ENCODE assay signal across 1 cellular context in genomic region chr2:127701651-127702394, GRCh38.
TF ChIP-seq lines count a peak whose summit lies in the region.

No MANE protein-coding gene starts in this region.

TF ChIP-seq in K562, 482 proteins besides CTCF, POLR2A, EP300 and RAD21 (continued from another document):
- TF ChIP-seq STAT6 (CRISPR knock-in tag; IDR thresholded peaks at IDR 0.05): 0 out of 2 replicates have a peak, but pooled peaks have one; percentile 32
- peak; percentile 60 for TF ChIP-seq CTCFL (IDR thresholded peaks at IDR 0.05; ENCODE audit: borderline replicate concordance, insufficient read depth, low read depth, low read length, poor library complexity, severe bottlenecking)
- no peak for TF ChIP-seq ATF2 (CRISPR knock-in tag; IDR thresholded peaks at IDR 0.05)
- peak; percentile 34 for TF ChIP-seq RBM22 (IDR thresholded peaks at IDR 0.05; ENCODE audit: low read depth, low read length, poor library complexity, severe bottlenecking)
- peak; percentile 95 to 97; a peak in 3 of 4 replicates for TF ChIP-seq UBTF (IDR thresholded peaks at IDR 0.05; ENCODE audit: borderline replicate concordance in 1 of 2, low read depth in 2 of 2, low read length in 2 of 2)
- TF ChIP-seq TEAD1 (CRISPR knock-in tag; IDR thresholded peaks at IDR 0.05): peak in 1 of 2 experiments; percentile 73; a peak in 2 of 4 replicates
- TF ChIP-seq ZNF263 (CRISPR knock-in tag; IDR thresholded peaks at IDR 0.05; ENCODE audit: borderline replicate concordance): peak; percentile 55; the same call in 1 of the 2 replicates
- TF ChIP-seq CBX2 (IDR thresholded peaks at IDR 0.05; ENCODE audit: insufficient read depth, low read length, poor library complexity, severe bottlenecking): no peak
- TF ChIP-seq GABPA (tag; conservative IDR thresholded peaks at IDR 0.05; ENCODE audit: low read depth): peak; percentile 81
- TF ChIP-seq MAZ (CRISPR knock-in tag; conservative IDR thresholded peaks at IDR 0.05 in 1 of 2, IDR thresholded peaks at IDR 0.05 in 1 of 2): 0 out of 4 replicates have a peak, but pooled peaks of 1 of the 2 experiments have one; percentile 27
- TF ChIP-seq NFIC (IDR thresholded peaks at IDR 0.05): peak; percentile 33; the same call in 1 of the 2 replicates
- no peak for TF ChIP-seq ETV6 (IDR thresholded peaks at IDR 0.05; ENCODE audit: borderline replicate concordance in 1 of 2, low read depth in 2 of 2, low read length in 1 of 2)
- TF ChIP-seq ETV6 (CRISPR knock-in tag; IDR thresholded peaks at IDR 0.05; ENCODE audit: borderline replicate concordance): 0 out of 2 replicates have a peak, but pooled peaks have one; percentile 70
- TF ChIP-seq PRPF4 (IDR thresholded peaks at IDR 0.05; ENCODE audit: insufficient read depth, low read depth, low read length, poor library complexity, severe bottlenecking): peak; percentile 31
- no peak for TF ChIP-seq ZNF561 (CRISPR knock-in tag; conservative IDR thresholded peaks at IDR 0.05)
- peak in 1 of 2 experiments; percentile 24; a peak in 1 of 4 replicates for TF ChIP-seq FOXA3 (CRISPR knock-in tag; conservative IDR thresholded peaks at IDR 0.05 in 1 of 2, IDR thresholded peaks at IDR 0.05 in 1 of 2)
- no peak for TF ChIP-seq ZFP91 (CRISPR knock-in tag; IDR thresholded peaks at IDR 0.05)
- TF ChIP-seq CBX5 (IDR thresholded peaks at IDR 0.05; ENCODE audit: borderline replicate concordance, low read depth): no peak
- TF ChIP-seq ZNF449 (CRISPR knock-in tag; IDR thresholded peaks at IDR 0.05): 0 out of 2 replicates have a peak, but pooled peaks have one; percentile 23
- TF ChIP-seq E4F1 (CRISPR knock-in tag; IDR thresholded peaks at IDR 0.05; ENCODE audit: borderline replicate concordance): 0 out of 2 replicates have a peak, but pooled peaks have one; percentile 13
- TF ChIP-seq GATAD2B (IDR thresholded peaks at IDR 0.05; ENCODE audit: borderline replicate concordance): peak; percentile 60
- TF ChIP-seq HMGXB4 (CRISPR knock-in tag; IDR thresholded peaks at IDR 0.05): peak; percentile 83
- no peak for TF ChIP-seq CBX8 (IDR thresholded peaks at IDR 0.05; ENCODE audit: borderline replicate concordance, extremely low read depth, low read depth, low read length, poor library complexity, severe bottlenecking)
- no peak for TF ChIP-seq ZZZ3 (IDR thresholded peaks at IDR 0.05)
- TF ChIP-seq E2F3 (CRISPR knock-in tag; IDR thresholded peaks at IDR 0.05): peak; percentile 86; the same call in 1 of the 2 replicates
- peak; percentile 21; the same call in 1 of the 2 replicates for TF ChIP-seq CREB3L1 (IDR thresholded peaks at IDR 0.05; ENCODE audit: borderline replicate concordance, low read depth)
